ENCODE assay signal across 8 cellular contexts in the genomic region with DNA sequence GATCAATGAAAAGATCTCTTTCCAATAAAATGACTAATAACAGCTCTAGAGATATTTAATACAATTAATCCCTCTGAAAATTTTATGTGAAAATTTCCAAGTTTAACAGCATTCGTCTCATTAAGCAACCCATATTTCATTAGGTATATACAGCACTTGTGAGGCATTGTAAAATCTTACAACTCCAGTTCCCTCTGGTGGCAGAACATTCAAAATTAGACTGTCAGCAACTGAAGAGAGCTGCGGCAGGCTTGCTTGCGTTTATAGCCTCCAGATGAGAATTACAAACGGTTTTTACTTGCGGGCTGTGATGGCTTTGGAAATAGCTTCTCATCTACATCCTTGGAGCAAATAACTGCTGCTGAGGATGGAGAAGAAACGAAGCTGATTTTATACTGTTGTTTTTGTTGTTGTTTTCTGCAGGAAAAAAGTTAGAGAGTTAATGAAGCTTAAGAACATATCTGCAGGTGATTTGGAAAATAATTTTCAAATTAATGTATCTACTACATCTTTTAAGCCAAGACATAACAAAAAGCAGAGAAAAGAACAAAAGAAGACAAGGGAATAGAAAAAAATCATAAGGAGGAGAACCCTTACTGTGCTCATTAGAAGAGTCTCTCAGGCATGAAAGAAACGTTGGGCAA.
DNase-seq lines count a peak whose midpoint lies in the region; ATAC-seq and TF ChIP-seq lines count a peak whose summit lies in the region.
"Had no signal": no experiment of that assay in that cellular context is flagged by ENCODE, and none has a peak within 500 bp of the region (broad histone marks: within the 10 kb centered on the region; RNA-seq: fewer than 3 reads in every experiment).

No MANE protein-coding gene starts in this region.

- no peak overlapping the region for H2AK9ac ChIP-seq in IMR-90 (replicated peaks; ENCODE audit: low read depth, low read length, poor library complexity)

- peak overlapping the region; percentile 82; the same call in 1 of the 2 replicates for H3K4me2 ChIP-seq in IMR-90 (ENCODE audit: low read depth, low read length)
- peak overlapping the region; percentile 76 for H3K4me2 ChIP-seq in smooth muscle cell

- H3K14ac ChIP-seq in IMR-90 (replicated peaks; ENCODE audit: low read depth, low read length) = peak overlapping the region; percentile 92

- H3K27me3 Mint-ChIP-seq in glutamatergic neuron (ENCODE audit: unreplicated experiment) = no peaks in the 10 kb centered on the region
- H3K27me3 Mint-ChIP-seq in effector memory CD8-positive, alpha-beta T cell = no peaks in the 10 kb centered on the region

- peak overlapping the region; percentile 99 for H4K91ac ChIP-seq in IMR-90 (ENCODE audit: insufficient read depth, low read depth, low read length)

- peaks cover 9% of the 10 kb centered on the region for H3K4me1 Mint-ChIP-seq in glutamatergic neuron (ENCODE audit: low read depth, unreplicated experiment)
- no peaks in the 10 kb centered on the region for H3K4me1 Mint-ChIP-seq in effector memory CD8-positive, alpha-beta T cell (ENCODE audit: low read depth in 2 of 2)
- H3K4me1 Mint-ChIP-seq: naive B cell had no signal

- dilution Hi-C loops in IMR-90 (cut with HindIII; ENCODE audit: low sequenced_read_pairs, unreplicated experiment) = no loop called here

- CTCF ChIA-PET in IMR-90 (lab: Yijun Ruan, JAX) = interaction anchor here (0.7 to 1.7 kb wide), 8 partner anchors 12 to 772 kb away, joined by 3 to 6 read pairs (median 3); no protein-coding TSS in a partner anchor

- no TSS peak for BruUV-seq in IMR-90 (replicated peaks; lab: Mats Ljungman, UMichigan)

- TF ChIP-seq CTCF in IMR-90 (conservative IDR thresholded peaks at IDR 0.05; ENCODE audit: low read depth, low read length) (peak; percentile 58), glutamatergic neuron (IDR thresholded peaks at IDR 0.05; ENCODE audit: partially characterized antibody, unreplicated experiment) (peak; percentile 34), smooth muscle cell (IDR thresholded peaks at IDR 0.05; ENCODE audit: borderline replicate concordance, insufficient read depth, poor library complexity, severe bottlenecking) (peak; percentile 38)

- peak overlapping the region; percentile 87; the same call in 1 of the 3 replicates for H2BK15ac ChIP-seq in IMR-90 (ENCODE audit: low read depth, low read length)

- H3K36me3 ChIP-seq in IMR-90 (ENCODE audit: control insufficient read depth, insufficient read depth, low read length) (no peaks in the 10 kb centered on the region), SJSA1 (no peaks in the 10 kb centered on the region), smooth muscle cell (ENCODE audit: low read depth) (no peaks in the 10 kb centered on the region)

- WGBS in IMR-90 (ENCODE audit: extremely low coverage in 2 of 2, insufficient read length in 1 of 2), 2 experiments = no CpG with 5 or more reads among the region's 7 CpGs
- 27% methylated on average over 7 of the region's 7 CpGs for WGBS in smooth muscle cell (ENCODE audit: low lambda C conversion rate)

- DNase-seq in IMR-90 (peak; percentile 86), SJSA1 (ENCODE audit: low read depth in 1 of 2, low spot score in 2 of 2) (peak; percentile 51 to 59), glutamatergic neuron (no peak), smooth muscle cell (lab: John Stamatoyannopoulos, UW; ENCODE audit: unreplicated experiment) (no peak)
- DNase-seq in effector memory CD8-positive, alpha-beta T cell = no peak
- DNase-seq: naive B cell had no signal

- TF ChIP-seq RAD21 in IMR-90 (IDR thresholded peaks at IDR 0.05; ENCODE audit: low read length) = peak; percentile 56

- intact Hi-C loops in IMR-90 (cut with micrococcal nuclease) = loop anchor here (2.0 to 10.0 kb wide), 4 partner anchors 171 to 770 kb away; partner anchors contain the start of gene MAGI2

- peaks cover 2% of the 10 kb centered on the region; the same call in 1 of the 2 replicates for H3K9me1 ChIP-seq in IMR-90 (ENCODE audit: insufficient read depth, low read length)

- H3K9me3 Mint-ChIP-seq in glutamatergic neuron (ENCODE audit: unreplicated experiment) = no peaks in the 10 kb centered on the region
- H3K9me3 Mint-ChIP-seq in effector memory CD8-positive, alpha-beta T cell = peaks cover 5 to 8% of the 10 kb centered on the region in 2 donors
- H3K9me3 Mint-ChIP-seq: naive B cell had no signal

- no peaks in the 10 kb centered on the region for H3K79me2 ChIP-seq in smooth muscle cell (ENCODE audit: low read depth)

- H3K27ac ChIP-seq in IMR-90 (ENCODE audit: insufficient read depth, low read length) (peak overlapping the region; percentile 54), SJSA1 (peak overlapping the region; percentile 97), smooth muscle cell (ENCODE audit: low read depth) (peak overlapping the region; percentile 65)

- peak; percentile 38 for ATAC-seq in IMR-90 (ENCODE audit: low read depth)
- ATAC-seq in HG02840 (IDR thresholded peaks at IDR 0.05; ENCODE audit: low FRiP score, unreplicated experiment) = no peak
- ATAC-seq in effector memory CD8-positive, alpha-beta T cell (replicated peaks) = no peak
- ATAC-seq in GM21717 (IDR thresholded peaks at IDR 0.05; ENCODE audit: unreplicated experiment) = no peak

- H4K20me1 ChIP-seq in IMR-90 (ENCODE audit: insufficient read depth, low read length) (no peaks in the 10 kb centered on the region), smooth muscle cell (ENCODE audit: low read depth) (no peaks in the 10 kb centered on the region)

- H3F3A ChIP-seq in smooth muscle cell (ENCODE audit: low read depth) = peaks cover 4% of the 10 kb centered on the region

- H3K27ac Mint-ChIP-seq in glutamatergic neuron (ENCODE audit: unreplicated experiment) = no peak overlapping the region
- no peak overlapping the region for H3K27ac Mint-ChIP-seq in effector memory CD8-positive, alpha-beta T cell
- H3K27ac Mint-ChIP-seq: naive B cell had no signal

- peaks cover 19% of the 10 kb centered on the region for H3K4me1 ChIP-seq in IMR-90 (ENCODE audit: control insufficient read depth, insufficient read depth, low read length)
- peaks cover 31% of the 10 kb centered on the region for H3K4me1 ChIP-seq in SJSA1 (replicated peaks)
- H3K4me1 ChIP-seq in smooth muscle cell (ENCODE audit: low read depth) = peaks cover 9% of the 10 kb centered on the region

- peak overlapping the region; percentile 97 for H2BK20ac ChIP-seq in IMR-90 (ENCODE audit: low read depth, low read length)

- no peaks in the 10 kb centered on the region for H3K27me3 ChIP-seq in IMR-90 (ENCODE audit: control insufficient read depth, insufficient read depth, low read length)
- no peaks in the 10 kb centered on the region for H3K27me3 ChIP-seq in SJSA1 (replicated peaks)
- H3K27me3 ChIP-seq in smooth muscle cell (ENCODE audit: low read depth) = no peaks in the 10 kb centered on the region

- TF ChIP-seq POLR2A in IMR-90 (IDR thresholded peaks at IDR 0.05; ENCODE audit: low read depth, low read length) = no peak

- H3K23ac ChIP-seq in IMR-90 (ENCODE audit: low read depth, low read length) = peak overlapping the region; percentile 96; the same call in 1 of the 2 replicates

- H2BK5ac ChIP-seq in IMR-90 (ENCODE audit: low read depth, low read length, poor library complexity, severe bottlenecking) = peak overlapping the region; percentile 98

- H3K36me3 Mint-ChIP-seq in glutamatergic neuron (ENCODE audit: unreplicated experiment) = no peaks in the 10 kb centered on the region
- no peaks in the 10 kb centered on the region for H3K36me3 Mint-ChIP-seq in effector memory CD8-positive, alpha-beta T cell (ENCODE audit: insufficient read depth)
- H3K36me3 Mint-ChIP-seq: naive B cell had no signal

- in situ Hi-C loops in IMR-90 (cut with MboI; ENCODE audit: low sequenced_read_pairs) = no loop called here

- peak overlapping the region; percentile 99 for H3K56ac ChIP-seq in IMR-90 (ENCODE audit: extremely low read depth, insufficient read depth, low read length)

- H3K4me3 ChIP-seq in IMR-90 (ENCODE audit: insufficient read depth, low read depth, low read length) (no peak overlapping the region; the same call in 1 of the 2 replicates), SJSA1 (no peak overlapping the region), smooth muscle cell (peak overlapping the region; percentile 21)

- no peak overlapping the region for H3K4me3 Mint-ChIP-seq in glutamatergic neuron (ENCODE audit: unreplicated experiment)
- H3K4me3 Mint-ChIP-seq in effector memory CD8-positive, alpha-beta T cell = no peak overlapping the region
- H3K4me3 Mint-ChIP-seq: naive B cell had no signal

- POLR2A ChIA-PET in IMR-90 (lab: Charles Lee; ENCODE audit: unreplicated experiment) = interaction anchor here (0.7 kb wide), 1 partner anchor 272 kb away, joined by 3 read pairs; no protein-coding TSS in a partner anchor

- H3K9ac ChIP-seq in IMR-90 (ENCODE audit: low read depth, low read length) = peak overlapping the region; percentile 77; the same call in 1 of the 2 replicates
- H3K9ac ChIP-seq in smooth muscle cell (ENCODE audit: low read depth) = no peak overlapping the region

- H3K9me3 ChIP-seq in IMR-90 (ENCODE audit: control insufficient read depth, insufficient read depth, low read length) = no peaks in the 10 kb centered on the region
- no peaks in the 10 kb centered on the region for H3K9me3 ChIP-seq in SJSA1 (replicated peaks)
- H3K9me3 ChIP-seq in smooth muscle cell (replicated peaks; ENCODE audit: low read depth) = no peaks in the 10 kb centered on the region

- H2AFZ ChIP-seq in IMR-90 (replicated peaks; ENCODE audit: low read length, poor library complexity) (no peak overlapping the region), smooth muscle cell (ENCODE audit: low read depth) (peak overlapping the region; percentile 24)

- peak overlapping the region; percentile 95 for H3K4ac ChIP-seq in IMR-90 (ENCODE audit: low read depth, low read length)

- H4K5ac ChIP-seq in IMR-90 (ENCODE audit: low read depth, low read length) = peak overlapping the region; percentile 91

- peaks cover 4 to 46% of the 10 kb centered on the region in 2 experiments; a peak in 2 of 4 replicates for H3K79me1 ChIP-seq in IMR-90 (ENCODE audit: low read depth in 1 of 2, low read length in 2 of 2)

- H2BK120ac ChIP-seq in IMR-90 (ENCODE audit: low read depth, low read length) = peak overlapping the region; percentile 98

- H2AK5ac ChIP-seq in IMR-90 (ENCODE audit: low read depth, low read length) = peak overlapping the region; percentile 88

- H4K8ac ChIP-seq in IMR-90 (ENCODE audit: low read depth in 2 of 2, low read length in 2 of 2) = peak overlapping the region; percentile 79 to 99

- H3K18ac ChIP-seq in IMR-90 (ENCODE audit: low read depth, low read length) = peak overlapping the region; percentile 95

TF ChIP-seq in IMR-90, 13 proteins besides CTCF, POLR2A, EP300 and RAD21 (continues in another document):
- TF ChIP-seq CEBPB (IDR thresholded peaks at IDR 0.05; ENCODE audit: low read depth, low read length) (peak; percentile 95), MAFK (IDR thresholded peaks at IDR 0.05; ENCODE audit: low read depth, low read length) (no peak), SMC3 (IDR thresholded peaks at IDR 0.05; ENCODE audit: low read depth, low read length) (peak; percentile 51), NFE2L2 (IDR thresholded peaks at IDR 0.05; ENCODE audit: low read depth, low read length) (no peak)

Comparison
In these comparisons a context has a peak if more than half of its experiments do, and no peak if none do; other contexts are left out.
1. DNase-seq: peak in IMR-90 (single experiment) and SJSA1 (2 of 2); none in glutamatergic neuron (single experiment), smooth muscle cell (single experiment) and effector memory CD8-positive, alpha-beta T cell (0 of 3).
2. Peak in every context shown above with its lines, with median percentiles within 50 percentile points of each other: H3K27ac ChIP-seq and CTCF ChIP-seq.